ENCODE assay signal across 8 cellular contexts in the genomic region with DNA sequence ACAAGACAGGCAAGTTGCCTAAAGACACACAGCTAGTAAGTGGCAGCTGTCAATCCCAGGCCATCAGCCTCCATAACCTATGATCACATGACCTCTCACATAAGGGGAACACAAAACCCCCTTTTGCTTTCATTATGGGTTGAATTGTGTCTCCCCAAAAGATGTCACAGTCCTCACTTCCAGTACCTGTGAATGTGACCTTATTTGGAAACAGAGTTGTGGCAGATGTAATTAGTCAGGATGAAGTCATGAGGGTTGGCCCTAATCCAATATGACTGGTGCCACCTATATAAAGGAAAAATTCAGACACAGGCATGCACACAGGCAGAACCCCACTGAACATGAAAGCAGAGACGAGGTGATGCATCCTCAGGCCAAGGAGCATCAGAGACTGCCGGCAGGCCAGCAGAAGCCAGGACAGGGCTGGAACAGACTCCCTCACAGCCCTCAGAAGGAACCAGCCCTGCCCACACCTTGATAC. TPM values are rescaled to one million over a fixed set of nuclear protein-coding genes. Genes with fewer than 3 reads are reported as not detected.
DNase-seq lines count a peak whose midpoint lies in the region; ATAC-seq, FAIRE-seq and TF ChIP-seq lines count a peak whose summit lies in the region.

No MANE protein-coding gene starts in this region.

- no peak overlapping the region for H3K4me3 Mint-ChIP-seq in mesothelial cell of epicardium

- H3K9me3 ChIP-seq in A549, result no peaks in the 10 kb centered on the region

- ATAC-seq in A549 (peak in 1 of 2 experiments; percentile 75; a peak in 3 of 6 replicates), HG03060 (IDR thresholded peaks at IDR 0.05; ENCODE audit: low read depth, unreplicated experiment) (peak; percentile 31)

- DNase-seq in A549 (ENCODE audit: low read depth in 1 of 2, low spot score in 1 of 2) (peak; percentile 6 to 46), SK-N-DZ (ENCODE audit: low spot score) (peak; percentile 31), cerebellar cortex (ENCODE audit: low spot score) (peak; percentile 54), NCI-H1092 (lab: John Stamatoyannopoulos, UW) (no peak), inferior parietal cortex (ENCODE audit: extremely low spot score) (no peak), mesothelial cell of epicardium (ENCODE audit: low spot score in 2 of 2, unreplicated experiment in 2 of 2) (no peak)
- peak; percentile 44 to 48 for DNase-seq in stimulated activated CD4-positive, alpha-beta T cell treated with anti-CD3 and anti-CD28 coated beads, Interleukin-2, amount 100 ng/mL, for 24 hours

- WGBS in A549 (ENCODE audit: missing lambda C conversion rate), result 28% methylated on average over 2 of the region's 2 CpGs

- TF ChIP-seq POLR2A in A549 (IDR thresholded peaks at IDR 0.05; ENCODE audit: low read length), result no peak

- POLR2A ChIA-PET in A549 (lab: Yijun Ruan, JAX), result interaction anchor here (1.6 kb wide), 1 partner anchor 33 kb away, joined by 6 read pairs; a partner anchor contains a TSS

- H3K9me3 Mint-ChIP-seq in mesothelial cell of epicardium, result peaks cover 4% of the 10 kb centered on the region

- H3K36me3 Mint-ChIP-seq in mesothelial cell of epicardium, result no peaks in the 10 kb centered on the region

- H3K4me1 Mint-ChIP-seq in mesothelial cell of epicardium, result peaks cover 10% of the 10 kb centered on the region

- no peak overlapping the region for H3K27ac Mint-ChIP-seq in mesothelial cell of epicardium

- TF ChIP-seq CTCF in A549 (IDR thresholded peaks at IDR 0.05) (no peak), mesothelial cell of epicardium (IDR thresholded peaks at IDR 0.05; ENCODE audit: unreplicated experiment) (no peak)

- TF ChIP-seq EP300 in A549 (IDR thresholded peaks at IDR 0.05), result no peak

- H3K4me3 ChIP-seq in A549, result no peak overlapping the region

- peak overlapping the region; percentile 35; the same call in 1 of the 3 replicates for H3K4me2 ChIP-seq in A549

- peak overlapping the region in 1 of 2 experiments; percentile 58; a peak in 3 of 6 replicates for H3K27ac ChIP-seq in A549

- H3K27me3 Mint-ChIP-seq in mesothelial cell of epicardium (ENCODE audit: low read depth), result peaks cover 15% of the 10 kb centered on the region

- peaks cover 18% of the 10 kb centered on the region for H3K4me1 ChIP-seq in A549

- CTCF ChIA-PET in A549 (lab: Yijun Ruan, JAX), result no interaction called here

- TF ChIP-seq RAD21 in A549 (conservative IDR thresholded peaks at IDR 0.05 in 1 of 2, IDR thresholded peaks at IDR 0.05 in 1 of 2), result no peak

- FAIRE-seq in A549 (lab: Jason Lieb, UNC), result no peak

TF ChIP-seq in A549, 52 proteins besides CTCF, POLR2A, EP300 and RAD21:
- TF ChIP-seq NR3C1 (IDR thresholded peaks at IDR 0.05), result no peak
- TF ChIP-seq SREBF2 (IDR thresholded peaks at IDR 0.05), result no peak
- no peak for TF ChIP-seq FOSL2 (IDR thresholded peaks at IDR 0.05)
- no peak for TF ChIP-seq FOSL2 (CRISPR knock-in tag; IDR thresholded peaks at IDR 0.05)
- no peak for TF ChIP-seq RFX5 (IDR thresholded peaks at IDR 0.05)
- TF ChIP-seq NFE2L2 (conservative IDR thresholded peaks at IDR 0.05; ENCODE audit: low read length), result no peak
- TF ChIP-seq, protein P1, sequence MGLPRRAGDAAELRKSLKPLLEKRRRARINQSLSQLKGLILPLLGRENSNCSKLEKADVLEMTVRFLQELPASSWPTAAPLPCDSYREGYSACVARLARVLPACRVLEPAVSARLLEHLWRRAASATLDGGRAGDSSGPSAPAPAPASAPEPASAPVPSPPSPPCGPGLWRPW (IDR thresholded peaks at IDR 0.05), result no peak
- no peak for TF ChIP-seq GATA3 (IDR thresholded peaks at IDR 0.05; ENCODE audit: borderline replicate concordance)
- TF ChIP-seq, protein P2, sequence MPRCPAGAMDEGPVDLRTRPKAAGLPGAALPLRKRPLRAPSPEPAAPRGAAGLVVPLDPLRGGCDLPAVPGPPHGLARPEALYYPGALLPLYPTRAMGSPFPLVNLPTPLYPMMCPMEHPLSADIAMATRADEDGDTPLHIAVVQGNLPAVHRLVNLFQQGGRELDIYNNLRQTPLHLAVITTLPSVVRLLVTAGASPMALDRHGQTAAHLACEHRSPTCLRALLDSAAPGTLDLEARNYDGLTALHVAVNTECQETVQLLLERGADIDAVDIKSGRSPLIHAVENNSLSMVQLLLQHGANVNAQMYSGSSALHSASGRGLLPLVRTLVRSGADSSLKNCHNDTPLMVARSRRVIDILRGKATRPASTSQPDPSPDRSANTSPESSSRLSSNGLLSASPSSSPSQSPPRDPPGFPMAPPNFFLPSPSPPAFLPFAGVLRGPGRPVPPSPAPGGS (IDR thresholded peaks at IDR 0.05), result no peak
- no peak for TF ChIP-seq HOXB5 (CRISPR knock-in tag; IDR thresholded peaks at IDR 0.05)
- TF ChIP-seq NPAS2 (CRISPR knock-in tag; IDR thresholded peaks at IDR 0.05; ENCODE audit: borderline replicate concordance), result no peak
- TF ChIP-seq RARB (CRISPR knock-in tag; IDR thresholded peaks at IDR 0.05), result no peak
- TF ChIP-seq, protein P3, sequence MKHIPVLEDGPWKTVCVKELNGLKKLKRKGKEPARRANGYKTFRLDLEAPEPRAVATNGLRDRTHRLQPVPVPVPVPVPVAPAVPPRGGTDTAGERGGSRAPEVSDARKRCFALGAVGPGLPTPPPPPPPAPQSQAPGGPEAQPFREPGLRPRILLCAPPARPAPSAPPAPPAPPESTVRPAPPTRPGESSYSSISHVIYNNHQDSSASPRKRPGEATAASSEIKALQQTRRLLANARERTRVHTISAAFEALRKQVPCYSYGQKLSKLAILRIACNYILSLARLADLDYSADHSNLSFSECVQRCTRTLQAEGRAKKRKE (CRISPR knock-in tag; IDR thresholded peaks at IDR 0.05; ENCODE audit: low read depth), result no peak
- no peak for TF ChIP-seq TFCP2L1 (CRISPR knock-in tag; IDR thresholded peaks at IDR 0.05)
- no peak for TF ChIP-seq CBX8 (IDR thresholded peaks at IDR 0.05)
- no peak for TF ChIP-seq MAZ (IDR thresholded peaks at IDR 0.05; ENCODE audit: borderline replicate concordance, low read depth, low read length)

RNA-seq across cellular contexts. Expression of a gene that starts 33.6 kb away (rescaled TPM):
- polyA plus RNA-seq in A549 (2011; rRNA removed) (2.7 and 3.0 TPM in 2 replicates), A549 (2017; fragmentation: RNase III; extraction: RNeasy Plus Mini Kit Qiagen cat#74134 plus additional on column Dnase treatment) (3.1 to 4.0 TPM (median 3.5 TPM) in 3 replicates)
- 1.9 and 2.5 TPM in 2 replicates for polyA plus RNA-seq in A549 (2012; cell fraction: cytosol; rRNA removed)
- 3.1 and 3.9 TPM in 2 replicates for polyA plus RNA-seq in A549 (2012; cell fraction: nucleus; rRNA removed)
- 6.0 and 6.3 TPM in 2 replicates for polyA minus RNA-seq in A549 (2011; rRNA and poly(A)+ RNA removed)
- 4.0 and 7.0 TPM in 2 replicates for polyA plus RNA-seq in SK-N-DZ (2014; cell fraction: cytosol; rRNA removed)
- polyA plus RNA-seq in SK-N-DZ (2014; cell fraction: nucleus; rRNA removed), result 3.7 and 7.7 TPM in 2 replicates
- 3.5 to 4.8 TPM (median 4.0 TPM) in 3 replicates for total RNA-seq in mesothelial cell of epicardium

Comparison
In these comparisons a context has a peak if more than half of its experiments do, and no peak if none do; other contexts are left out.
1. DNase-seq: peak in A549 (2 of 2), SK-N-DZ (single experiment), cerebellar cortex (single experiment) and stimulated activated CD4-positive, alpha-beta T cell treated with anti-CD3 and anti-CD28 coated beads, Interleukin-2, amount 100 ng/mL, for 24 hours (2 of 2); none in NCI-H1092 (single experiment), inferior parietal cortex (single experiment) and mesothelial cell of epicardium (0 of 2).